ENCODE assay signal across 8 cellular contexts in genomic region chr15:41492597-41493204, GRCh38. TPM values are rescaled to one million over a fixed set of nuclear protein-coding genes. Genes with fewer than 3 reads are reported as not detected.
DNase-seq lines count a peak whose midpoint lies in the region; ATAC-seq, FAIRE-seq and TF ChIP-seq lines count a peak whose summit lies in the region.

No MANE protein-coding gene starts in this region.

- H3K4me1 ChIP-seq in right cardiac atrium (ENCODE audit: control insufficient read depth, insufficient read depth, low read length), result no peaks in the 10 kb centered on the region

- FAIRE-seq in D721Med (lab: Jason Lieb, UNC), result no peak

- peaks cover 10% of the 10 kb centered on the region for H3K27me3 Mint-ChIP-seq in T-helper 17 cell
- H3K27me3 Mint-ChIP-seq in stimulated activated naive B cell treated with anti-CD40 and anti-IgM and Interleukin-4, amounts not matched to agents 10 μg/mL and 1 μg/mL and 100 μg/mL, for 72 hours, result peaks cover 45 to 62% of the 10 kb centered on the region in 2 donors

- H3K9me3 ChIP-seq in T-helper 17 cell (ENCODE audit: control insufficient read depth, low read length, poor library complexity, severe bottlenecking) (no peaks in the 10 kb centered on the region), right cardiac atrium (ENCODE audit: control insufficient read depth, low read length) (no peaks in the 10 kb centered on the region)

- ATAC-seq in T-helper 17 cell, result no peak
- no peak for ATAC-seq in right cardiac atrium
- ATAC-seq in stimulated activated naive B cell treated with anti-CD40 and anti-IgM and Interleukin-4, amounts not matched to agents 10 μg/mL and 1 μg/mL and 100 μg/mL, for 72 hours (replicated peaks), result no peak
- no peak for ATAC-seq in sciatic nerve

- H3K4me3 ChIP-seq in right cardiac atrium (ENCODE audit: low read length), result peak overlapping the region; percentile 86

- no peaks in the 10 kb centered on the region for H3K27me3 ChIP-seq in right cardiac atrium (ENCODE audit: control insufficient read depth, insufficient read depth)

- peak; percentile 27 for DNase-seq in NCI-H748 (lab: John Stamatoyannopoulos, UW; ENCODE audit: unreplicated experiment)
- no peak for DNase-seq in NCI-H748 treated with DMSO at 0.1 percent for 48 hours (lab: John Stamatoyannopoulos, UW)
- no peak for DNase-seq in T-helper 17 cell
- no peak for DNase-seq in right cardiac atrium
- DNase-seq in stimulated activated naive B cell treated with anti-CD40 and anti-IgM and Interleukin-4, amounts not matched to agents 10 μg/mL and 1 μg/mL and 100 μg/mL, for 72 hours, result no peak
- DNase-seq in germinal center (ENCODE audit: low spot score), result no peak
- DNase-seq in D721Med (ENCODE audit: insufficient read length, low spot score), result no peak
- DNase-seq in sciatic nerve (ENCODE audit: low spot score), result no peak

- H3K27ac ChIP-seq in right cardiac atrium (ENCODE audit: low read length), result no peak overlapping the region

- TF ChIP-seq CTCF in D721Med (IDR thresholded peaks at IDR 0.05; ENCODE audit: insufficient read depth, missing control alignments), result no peak

- H3K9me3 Mint-ChIP-seq in stimulated activated naive B cell treated with anti-CD40 and anti-IgM and Interleukin-4, amounts not matched to agents 10 μg/mL and 1 μg/mL and 100 μg/mL, for 72 hours, result no peaks in the 10 kb centered on the region

- peaks cover 2% of the 10 kb centered on the region for H3K36me3 Mint-ChIP-seq in T-helper 17 cell (ENCODE audit: low read depth)
- peaks cover 0 to 2% of the 10 kb centered on the region in 2 donors for H3K36me3 Mint-ChIP-seq in stimulated activated naive B cell treated with anti-CD40 and anti-IgM and Interleukin-4, amounts not matched to agents 10 μg/mL and 1 μg/mL and 100 μg/mL, for 72 hours

- intact Hi-C loops in right cardiac atrium (cut with DNase I), result no loop called here
- intact Hi-C loops in sciatic nerve (cut with DNase I), result no loop called here

- WGBS in right cardiac atrium, result 4% methylated on average over 15 of the region's 15 CpGs

- H3K4me3 Mint-ChIP-seq in T-helper 17 cell, result peak overlapping the region; percentile 91
- peak overlapping the region; percentile 82 to 85 for H3K4me3 Mint-ChIP-seq in stimulated activated naive B cell treated with anti-CD40 and anti-IgM and Interleukin-4, amounts not matched to agents 10 μg/mL and 1 μg/mL and 100 μg/mL, for 72 hours

- peaks cover 26% of the 10 kb centered on the region for H3K4me1 Mint-ChIP-seq in T-helper 17 cell
- peaks cover 17 to 33% of the 10 kb centered on the region in 2 donors for H3K4me1 Mint-ChIP-seq in stimulated activated naive B cell treated with anti-CD40 and anti-IgM and Interleukin-4, amounts not matched to agents 10 μg/mL and 1 μg/mL and 100 μg/mL, for 72 hours

- peak overlapping the region; percentile 51 for H3K27ac Mint-ChIP-seq in T-helper 17 cell
- peak overlapping the region; percentile 79 for H3K27ac Mint-ChIP-seq in stimulated activated naive B cell treated with anti-CD40 and anti-IgM and Interleukin-4, amounts not matched to agents 10 μg/mL and 1 μg/mL and 100 μg/mL, for 72 hours

RNA-seq across cellular contexts. Expression of gene ITPKA, which starts 1.0 kb away (rescaled TPM):
- total RNA-seq in T-helper 17 cell, result under 1 TPM; 0.20 to 0.29 TPM
- total RNA-seq in right cardiac atrium, result 1 to 10 TPM in 2 of 4 donors, under 1 TPM in 2; 0.36 to 1.4 (median 0.94) TPM
- 1.6 TPM for polyA plus RNA-seq in right cardiac atrium
- not detected for total RNA-seq in sciatic nerve

RNA-seq across cellular contexts. Expression of gene LTK, which starts 20.9 kb away (rescaled TPM):
- 10 to 100 TPM; 58.2 to 74.6 TPM for total RNA-seq in T-helper 17 cell
- 1 to 10 TPM in 3 of 4 donors, under 1 TPM in 1; 0.95 to 1.5 (median 1.2) TPM for total RNA-seq in right cardiac atrium
- 1.6 TPM for polyA plus RNA-seq in right cardiac atrium
- total RNA-seq in sciatic nerve, result 1.1 TPM

RNA-seq across cellular contexts. Expression of gene RPAP1, which starts 51.4 kb away (rescaled TPM):
- 10 to 100 TPM; 26.6 to 28.4 TPM for total RNA-seq in T-helper 17 cell
- total RNA-seq in right cardiac atrium, result 10 to 100 TPM; 19.2 to 25.3 (median 19.8) TPM
- polyA plus RNA-seq in right cardiac atrium, result 10.1 TPM
- 30.0 TPM for total RNA-seq in sciatic nerve

Comparison
In these comparisons a context has a peak if more than half of its experiments do, and no peak if none do; other contexts are left out.
1. RNA of gene LTK, which starts 20.9 kb away (total RNA-seq): 58.2 to 74.6 TPM in T-helper 17 cell; 0.95 to 1.5 TPM in right cardiac atrium and 1.1 TPM in sciatic nerve (single experiment); every median in the first group is over 10 times any median in the second.